1 cellular context compared by ENCODE assay signal in the genomic region with DNA sequence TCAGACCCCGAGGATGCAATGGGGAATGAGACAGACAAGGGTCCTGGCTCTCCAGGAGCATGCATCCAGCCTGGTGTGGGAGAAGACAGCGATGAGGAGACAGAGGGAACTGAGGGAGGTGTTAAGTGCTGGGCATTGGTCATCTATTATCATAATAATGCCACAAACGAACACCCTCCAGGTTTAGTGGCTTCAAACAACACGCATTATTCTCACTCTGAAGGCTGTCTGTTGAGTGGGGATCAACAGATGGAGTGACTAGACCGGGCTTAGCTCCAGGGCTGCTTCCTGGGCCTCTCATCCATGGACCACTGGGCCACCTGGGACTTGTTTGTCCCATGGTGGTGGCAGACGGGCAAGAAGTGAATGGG.
TF ChIP-seq lines count a peak whose summit lies in the region.

No MANE protein-coding gene starts in this region.

TF ChIP-seq in WTC11, 78 proteins besides CTCF, POLR2A, EP300 and RAD21 (continued from another document):
- TF ChIP-seq, protein P1, sequence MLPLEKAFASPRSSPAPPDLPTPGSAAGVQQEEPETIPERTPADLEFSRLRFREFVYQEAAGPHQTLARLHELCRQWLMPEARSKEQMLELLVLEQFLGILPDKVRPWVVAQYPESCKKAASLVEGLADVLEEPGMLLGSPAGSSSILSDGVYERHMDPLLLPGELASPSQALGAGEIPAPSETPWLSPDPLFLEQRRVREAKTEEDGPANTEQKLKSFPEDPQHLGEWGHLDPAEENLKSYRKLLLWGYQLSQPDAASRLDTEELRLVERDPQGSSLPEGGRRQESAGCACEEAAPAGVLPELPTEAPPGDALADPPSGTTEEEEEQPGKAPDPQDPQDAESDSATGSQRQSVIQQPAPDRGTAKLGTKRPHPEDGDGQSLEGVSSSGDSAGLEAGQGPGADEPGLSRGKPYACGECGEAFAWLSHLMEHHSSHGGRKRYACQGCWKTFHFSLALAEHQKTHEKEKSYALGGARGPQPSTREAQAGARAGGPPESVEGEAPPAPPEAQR (CRISPR knock-in tag; IDR thresholded peaks at IDR 0.05) = no peak
- TF ChIP-seq NFE2L1 (CRISPR knock-in tag; IDR thresholded peaks at IDR 0.05) (no peak), ZNF396 (CRISPR knock-in tag; IDR thresholded peaks at IDR 0.05; ENCODE audit: borderline replicate concordance) (no peak), NFATC4 (CRISPR knock-in tag; IDR thresholded peaks at IDR 0.05) (no peak), ZNF671 (CRISPR knock-in tag; IDR thresholded peaks at IDR 0.05) (no peak)
- TF ChIP-seq, protein P2, sequence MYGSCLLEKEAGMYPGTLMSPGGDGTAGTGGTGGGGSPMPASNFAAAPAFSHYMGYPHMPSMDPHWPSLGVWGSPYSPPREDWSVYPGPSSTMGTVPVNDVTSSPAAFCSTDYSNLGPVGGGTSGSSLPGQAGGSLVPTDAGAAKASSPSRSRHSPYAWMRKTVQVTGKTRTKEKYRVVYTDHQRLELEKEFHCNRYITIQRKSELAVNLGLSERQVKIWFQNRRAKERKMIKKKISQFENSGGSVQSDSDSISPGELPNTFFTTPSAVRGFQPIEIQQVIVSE (CRISPR knock-in tag; IDR thresholded peaks at IDR 0.05; ENCODE audit: borderline replicate concordance) = no peak
- TF ChIP-seq, protein P3, sequence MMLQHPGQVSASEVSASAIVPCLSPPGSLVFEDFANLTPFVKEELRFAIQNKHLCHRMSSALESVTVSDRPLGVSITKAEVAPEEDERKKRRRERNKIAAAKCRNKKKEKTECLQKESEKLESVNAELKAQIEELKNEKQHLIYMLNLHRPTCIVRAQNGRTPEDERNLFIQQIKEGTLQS (CRISPR knock-in tag; conservative IDR thresholded peaks at IDR 0.05) = no peak
